21 cellular contexts compared by ENCODE assay signal in genomic region chr3:8481380-8481779, GRCh38. TPM values are rescaled to one million over a fixed set of nuclear protein-coding genes. Genes with fewer than 3 reads are reported as not detected.
DNase-seq lines count a peak whose midpoint lies in the region; ATAC-seq and TF ChIP-seq lines count a peak whose summit lies in the region.
"Had no signal": no experiment of that assay in that cellular context is flagged by ENCODE, and none has a peak within 500 bp of the region (broad histone marks: within the 10 kb centered on the region; RNA-seq: fewer than 3 reads in every experiment).

No MANE protein-coding gene starts in this region.

- intact Hi-C loops in stomach (cut with DNase I; ENCODE audit: low total_unique reads) = no loop called here

- TF ChIP-seq CTCF in AG09309 (IDR thresholded peaks at IDR 0.05; ENCODE audit: control insufficient read depth, insufficient read depth, low read depth, low read length, missing control alignments) (peak; percentile 19), coronary artery (IDR thresholded peaks at IDR 0.05) (no peak), mesothelial cell of epicardium (IDR thresholded peaks at IDR 0.05; ENCODE audit: unreplicated experiment) (no peak), stomach (IDR thresholded peaks at IDR 0.05) (no peak)

- H3K4me1 Mint-ChIP-seq in mesothelial cell of epicardium = peaks cover 17% of the 10 kb centered on the region
- H3K4me1 Mint-ChIP-seq: activated CD4-positive, alpha-beta memory T cell treated with anti-CD3 and anti-CD28 coated beads, Interleukin-2, amount 10 ng/mL, durations not matched to agents 7 days and 5 days; CD8-positive, alpha-beta memory T cell; GM23338; T-cell had no signal

- H3K36me3 ChIP-seq in stomach = no peaks in the 10 kb centered on the region
- H3K36me3 ChIP-seq: thyroid gland had no signal

- DNase-seq in AG09309 (ENCODE audit: low read depth) (no peak), Kasumi-1 (lab: John Stamatoyannopoulos, UW) (peak; percentile 13), coronary artery (ENCODE audit: low spot score) (no peak), mesothelial cell of epicardium (ENCODE audit: low spot score in 2 of 2, unreplicated experiment in 2 of 2) (no peak), stomach (no peak)
- no peak for DNase-seq in activated CD4-positive, CD25-positive, alpha-beta regulatory T cell (lab: John Stamatoyannopoulos, UW)
- DNase-seq: ACHN; activated CD4-positive, alpha-beta memory T cell treated with anti-CD3 and anti-CD28 coated beads, Interleukin-2, amount 10 ng/mL, durations not matched to agents 7 days and 5 days; activated T-cell treated with anti-CD3 and anti-CD28 coated beads, Interleukin-2, amount 50 U/mL, for 24 hours; CD8-positive, alpha-beta memory T cell; DMS79; hippocampal formation; NCI-H1694; nephron progenitor cell; RPMI8226; T-cell; thyroid gland had no signal

- H3K9me3 Mint-ChIP-seq in mesothelial cell of epicardium = peaks cover 20% of the 10 kb centered on the region
- H3K9me3 Mint-ChIP-seq: activated CD4-positive, alpha-beta memory T cell treated with anti-CD3 and anti-CD28 coated beads, Interleukin-2, amount 10 ng/mL, durations not matched to agents 7 days and 5 days; activated T-cell treated with anti-CD3 and anti-CD28 coated beads, Interleukin-2, amount 50 U/mL, for 24 hours; CD8-positive, alpha-beta memory T cell; T-cell had no signal

- no peaks in the 10 kb centered on the region for H3K27me3 ChIP-seq in stomach
- H3K27me3 ChIP-seq: thyroid gland had no signal

- peaks cover 13% of the 10 kb centered on the region for H3K36me3 Mint-ChIP-seq in mesothelial cell of epicardium
- H3K36me3 Mint-ChIP-seq: activated naive CD4-positive, alpha-beta T cell treated with anti-CD3 and anti-CD28 coated beads, Interleukin-2, amount 50 U/mL, for 72 hours; T-cell had no signal

- no peak overlapping the region for H3K4me3 Mint-ChIP-seq in mesothelial cell of epicardium
- H3K4me3 Mint-ChIP-seq: activated CD4-positive, alpha-beta memory T cell treated with anti-CD3 and anti-CD28 coated beads, Interleukin-2, amount 10 ng/mL, durations not matched to agents 7 days and 5 days; activated T-cell treated with anti-CD3 and anti-CD28 coated beads, Interleukin-2, amount 50 U/mL, for 24 hours; CD8-positive, alpha-beta memory T cell; GM23338; nephron progenitor cell; T-cell had no signal

- ATAC-seq in HG02571 (IDR thresholded peaks at IDR 0.05; ENCODE audit: unreplicated experiment) = no peak
- ATAC-seq in HG03045 (IDR thresholded peaks at IDR 0.05; ENCODE audit: unreplicated experiment) = no peak
- ATAC-seq: activated naive CD4-positive, alpha-beta T cell treated with anti-CD3 and anti-CD28 coated beads, Interleukin-2, amount 50 U/mL, for 72 hours; GM23338; T-cell had no signal

- no peak overlapping the region for H3K4me3 ChIP-seq in AG09309 (ENCODE audit: control insufficient read depth, low read depth, low read length)
- H3K4me3 ChIP-seq in coronary artery = no peak overlapping the region
- no peak overlapping the region for H3K4me3 ChIP-seq in stomach
- H3K4me3 ChIP-seq: GM23338, thyroid gland had no signal

- no peak for TF ChIP-seq POLR2A in stomach (IDR thresholded peaks at IDR 0.05)

- H3K4me1 ChIP-seq in stomach = peaks cover 9 to 36% (median 16%) of the 10 kb centered on the region in 4 donors

- 64 to 81% (median 68%) methylated on average over 2 of the region's 2 CpGs for WGBS in stomach, 5 donors

- no peaks in the 10 kb centered on the region for H3K9me3 ChIP-seq in stomach
- H3K9me3 ChIP-seq: thyroid gland had no signal

- peak overlapping the region; percentile 30 for H3K27ac Mint-ChIP-seq in mesothelial cell of epicardium
- H3K27ac Mint-ChIP-seq: activated CD4-positive, alpha-beta memory T cell treated with anti-CD3 and anti-CD28 coated beads, Interleukin-2, amount 10 ng/mL, durations not matched to agents 7 days and 5 days; activated naive CD4-positive, alpha-beta T cell treated with anti-CD3 and anti-CD28 coated beads, Interleukin-2, amount 50 U/mL, for 72 hours; activated T-cell treated with anti-CD3 and anti-CD28 coated beads, Interleukin-2, amount 50 U/mL, for 24 hours; GM23338; T-cell had no signal

- no peaks in the 10 kb centered on the region for H3K27me3 Mint-ChIP-seq in mesothelial cell of epicardium (ENCODE audit: low read depth)
- H3K27me3 Mint-ChIP-seq: activated CD4-positive, alpha-beta memory T cell treated with anti-CD3 and anti-CD28 coated beads, Interleukin-2, amount 10 ng/mL, durations not matched to agents 7 days and 5 days; activated T-cell treated with anti-CD3 and anti-CD28 coated beads, Interleukin-2, amount 50 U/mL, for 24 hours; CD8-positive, alpha-beta memory T cell; T-cell had no signal

- no peak for TF ChIP-seq EP300 in stomach (IDR thresholded peaks at IDR 0.05)

- H3K27ac ChIP-seq in coronary artery (peak overlapping the region; percentile 50 to 93), stomach (peak overlapping the region in 2 of 5 donors; percentile 48 to 74)

RNA-seq across cellular contexts. Expression of gene LMCD1, which starts 20.2 kb away (rescaled TPM):
- total RNA-seq in mesothelial cell of epicardium (20.8 to 24.2 TPM (median 22.4 TPM) in 3 replicates), stomach (10 to 100 TPM in 3 of 5 donors, under 1 TPM in 2; 0.58 to 42.3 (median 17.4) TPM)
- polyA plus RNA-seq in stomach = 10 to 100 TPM; 21.0 to 60.2 (median 45.5) TPM

Comparison
In these comparisons a context has a peak if more than half of its experiments do, and no peak if none do; other contexts are left out.
1. DNase-seq: peak in Kasumi-1 (2 of 2); none in AG09309 (single experiment), coronary artery (single experiment), mesothelial cell of epicardium (0 of 2), stomach (single experiment) and activated CD4-positive, CD25-positive, alpha-beta regulatory T cell (0 of 4).